Comparison of ENCODE assay signal across 8 cellular contexts in the genomic region with DNA sequence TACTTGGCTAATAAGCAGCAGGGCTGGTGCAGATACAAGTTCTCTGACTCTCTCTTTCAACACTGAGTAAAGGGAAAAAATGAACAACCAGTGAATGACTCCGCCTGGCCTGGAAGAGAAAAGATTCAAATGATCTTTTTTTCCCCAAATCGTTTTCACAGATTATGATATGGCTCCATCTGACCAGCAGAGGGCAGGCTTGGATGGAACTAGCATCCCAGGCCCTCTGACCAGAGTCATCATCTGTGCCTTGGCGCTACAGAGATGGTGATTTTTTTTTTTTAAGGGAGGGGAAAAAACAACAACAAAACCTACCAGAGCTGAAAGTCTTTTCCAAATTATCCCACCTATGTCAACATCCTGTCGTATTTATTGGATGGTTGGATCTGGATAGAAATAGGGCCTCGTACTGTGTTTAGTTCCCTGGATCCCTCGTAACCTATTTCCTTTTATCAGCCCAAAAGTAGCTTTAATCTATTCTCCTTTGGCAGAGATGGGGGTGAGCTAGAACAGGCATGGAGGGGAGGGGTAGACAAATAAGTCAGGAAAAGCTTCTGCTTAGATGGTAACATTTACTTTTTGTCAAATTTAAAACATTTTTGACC.
A peak's percentile ranks its signal among the peaks of the same experiment; 100 is the strongest.
DNase-seq lines count a peak whose midpoint lies in the region; ATAC-seq and TF ChIP-seq lines count a peak whose summit lies in the region.

No MANE protein-coding gene starts in this region.

- no peaks in the 10 kb centered on the region for H3K27me3 ChIP-seq in uterus

- H3K4me3 ChIP-seq in uterus = no peak overlapping the region

- no peaks in the 10 kb centered on the region for H3K9me3 ChIP-seq in uterus

- no peak overlapping the region for H3K4me3 Mint-ChIP-seq in activated T-cell treated with anti-CD3 and anti-CD28 coated beads, Interleukin-2, amount 50 U/mL, for 72 hours
- no peak overlapping the region for H3K4me3 Mint-ChIP-seq in osteocyte (ENCODE audit: unreplicated experiment)

- H3K4me1 Mint-ChIP-seq in activated T-cell treated with anti-CD3 and anti-CD28 coated beads, Interleukin-2, amount 50 U/mL, for 72 hours (ENCODE audit: low read depth) = no peaks in the 10 kb centered on the region
- H3K4me1 Mint-ChIP-seq in osteocyte (ENCODE audit: unreplicated experiment) = peaks cover 34% of the 10 kb centered on the region

- no peak overlapping the region for H3K27ac Mint-ChIP-seq in activated T-cell treated with anti-CD3 and anti-CD28 coated beads, Interleukin-2, amount 50 U/mL, for 72 hours
- peak overlapping the region; percentile 25 for H3K27ac Mint-ChIP-seq in osteocyte (ENCODE audit: unreplicated experiment)

- no peaks in the 10 kb centered on the region for H3K9me3 Mint-ChIP-seq in activated T-cell treated with anti-CD3 and anti-CD28 coated beads, Interleukin-2, amount 50 U/mL, for 72 hours
- H3K9me3 Mint-ChIP-seq in osteocyte (ENCODE audit: unreplicated experiment) = no peaks in the 10 kb centered on the region

- H3K27ac ChIP-seq in uterus = no peak overlapping the region

- peak; percentile 91 for ATAC-seq in GM18867 (IDR thresholded peaks at IDR 0.05; ENCODE audit: unreplicated experiment)
- ATAC-seq in HG03196 (IDR thresholded peaks at IDR 0.05; ENCODE audit: unreplicated experiment) = peak; percentile 65
- ATAC-seq in activated T-cell treated with anti-CD3 and anti-CD28 coated beads, Interleukin-2, amount 50 U/mL, for 72 hours (replicated peaks in 1 of 2) = peak; percentile 57 to 67

- intact Hi-C loops in uterus (cut with DNase I; ENCODE audit: low total_unique reads) = no loop called here

- H3K36me3 Mint-ChIP-seq in activated T-cell treated with anti-CD3 and anti-CD28 coated beads, Interleukin-2, amount 50 U/mL, for 72 hours (ENCODE audit: insufficient read depth in 2 of 2) = no peaks in the 10 kb centered on the region
- H3K36me3 Mint-ChIP-seq in osteocyte (ENCODE audit: unreplicated experiment) = peaks cover 6% of the 10 kb centered on the region

- no peaks in the 10 kb centered on the region for H3K27me3 Mint-ChIP-seq in activated T-cell treated with anti-CD3 and anti-CD28 coated beads, Interleukin-2, amount 50 U/mL, for 72 hours (ENCODE audit: low read depth)
- H3K27me3 Mint-ChIP-seq in osteocyte (ENCODE audit: unreplicated experiment) = no peaks in the 10 kb centered on the region

- TF ChIP-seq POLR2A in uterus (IDR thresholded peaks at IDR 0.05) = no peak

- DNase-seq in Ammon's horn (ENCODE audit: low spot score) = peak; percentile 63
- DNase-seq in NOMO-1 treated with DMSO at 0.1 percent for 48 hours (lab: John Stamatoyannopoulos, UW; ENCODE audit: unreplicated experiment) = peak; percentile 24
- peak; percentile 47 to 50 for DNase-seq in activated T-cell treated with anti-CD3 and anti-CD28 coated beads, Interleukin-2, amount 50 U/mL, for 72 hours
- DNase-seq in foreskin melanocyte = peak; percentile 48
- DNase-seq in osteocyte (ENCODE audit: extremely low spot score, unreplicated experiment) = no peak
- peak; percentile 64 to 66 for DNase-seq in uterus

- TF ChIP-seq CTCF in osteocyte (IDR thresholded peaks at IDR 0.05) = peak; percentile 86
- TF ChIP-seq CTCF in uterus (IDR thresholded peaks at IDR 0.05) = peak; percentile 66 to 82 (median 76)

- no peaks in the 10 kb centered on the region for H3K36me3 ChIP-seq in uterus

- no peaks in the 10 kb centered on the region for H3K4me1 ChIP-seq in uterus
